In the genomic region with DNA sequence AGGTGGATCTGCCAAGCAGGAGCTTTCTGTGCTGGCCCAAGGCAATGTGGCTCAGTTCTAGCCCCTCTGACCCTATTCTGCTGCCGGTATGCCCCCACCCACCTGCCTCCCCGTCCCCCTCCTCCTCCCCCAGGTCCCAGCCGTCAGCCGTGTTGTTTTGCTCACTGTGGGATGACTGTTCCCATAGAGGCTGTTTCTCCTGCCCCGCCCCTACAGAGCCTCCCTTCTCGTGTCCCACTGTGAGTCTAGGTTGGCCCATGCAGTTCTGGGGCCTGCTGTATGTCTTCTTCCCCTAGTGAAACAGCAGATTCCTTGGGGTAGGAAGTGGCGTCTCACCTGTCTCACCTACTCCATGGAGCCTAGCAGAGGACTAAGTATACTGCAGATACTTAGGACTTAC, we compare ENCODE assay signal across 18 cellular contexts. TPM values are rescaled to one million over a fixed set of nuclear protein-coding genes. Genes with fewer than 3 reads are reported as not detected.
DNase-seq lines count a peak whose midpoint lies in the region; ATAC-seq, FAIRE-seq and TF ChIP-seq lines count a peak whose summit lies in the region.
"Had no signal": no experiment of that assay in that cellular context is flagged by ENCODE, and none has a peak within 500 bp of the region (broad histone marks: within the 10 kb centered on the region; RNA-seq: fewer than 3 reads in every experiment).

No MANE protein-coding gene starts in this region.

- TF ChIP-seq EP300 in H1 (IDR thresholded peaks at IDR 0.05; ENCODE audit: borderline replicate concordance in 1 of 2, low read depth in 2 of 2, low read length in 2 of 2), result no peak
- TF ChIP-seq EP300 in ovary (IDR thresholded peaks at IDR 0.05), result no peak

- H3K23ac ChIP-seq in H1 (ENCODE audit: insufficient read length), result no peak overlapping the region

- H3K9ac ChIP-seq in H1 (replicated peaks in 1 of 4; ENCODE audit: extremely low read depth in 1 of 4, low read depth in 3 of 4, low read length in 3 of 4), result no peak overlapping the region

- H3K4me2 ChIP-seq in H1 (ENCODE audit: insufficient read depth in 1 of 2, low read depth in 2 of 2, low read length in 2 of 2), result no peak overlapping the region

- TF ChIP-seq POLR2A in H1 (IDR thresholded peaks at IDR 0.05; ENCODE audit: control extremely low read depth in 1 of 2, low read depth in 2 of 2, low read length in 2 of 2) (no peak), ovary (IDR thresholded peaks at IDR 0.05) (no peak)

- no peak overlapping the region for H3K56ac ChIP-seq in H1 (replicated peaks; ENCODE audit: insufficient read length, low read depth, low read length)

- H4K8ac ChIP-seq in H1 (ENCODE audit: extremely low read depth, insufficient read depth, low read length), result no peak overlapping the region

- no peak for TF ChIP-seq RAD21 in H1 (IDR thresholded peaks at IDR 0.05 in 1 of 2, conservative IDR thresholded peaks at IDR 0.05 in 1 of 2; ENCODE audit: low read depth in 2 of 2, low read length in 2 of 2)

- CTCF ChIA-PET in H1 (lab: Charles Lee; ENCODE audit: partially characterized antibody), result interaction anchor here (0.8 to 1.1 kb wide), 3 partner anchors 14 to 135 kb away, joined by 3 read pairs; no protein-coding TSS in a partner anchor

- H3K4me1 ChIP-seq in H1 (replicated peaks in 1 of 4; ENCODE audit: control insufficient read depth in 3 of 4, insufficient read depth in 4 of 4, low read length in 3 of 4) (peaks cover 15 to 38% (median 23%) of the 10 kb centered on the region in 4 experiments), upper lobe of right lung (peaks cover 26% of the 10 kb centered on the region), aorta (ENCODE audit: control insufficient read depth in 1 of 2, insufficient read depth in 2 of 2, low read length in 2 of 2) (no peaks in the 10 kb centered on the region), ovary (ENCODE audit: insufficient read depth) (peaks cover 4% of the 10 kb centered on the region)

- no peak overlapping the region for H2BK5ac ChIP-seq in H1 (ENCODE audit: low read depth, low read length)

- ATAC-seq in upper lobe of right lung (no peak), aorta (ENCODE audit: low FRiP score) (no peak)

- DNase-seq in H1 (ENCODE audit: low read depth in 1 of 2, low spot score in 2 of 2) (no peak), posterior vena cava (ENCODE audit: low spot score) (peak; percentile 55), upper lobe of right lung (peak; percentile 15), aorta (no peak), ovary (no peak)
- DNase-seq in stimulated activated naive CD4-positive, alpha-beta T cell treated with Interleukin-2 at 50 U/mL for 16 hours (lab: John Stamatoyannopoulos, UW), result no peak
- DNase-seq: C1 segment of cervical spinal cord; Calu3; CD4-positive, alpha-beta memory T cell; COR-L47; DMS53; DMS79 treated with DMSO at 0.1 percent for 48 hours; GF-D8; GOT3; H7; HCEC 1CT had no signal

- H3K36me3 ChIP-seq in H1 (ENCODE audit: control insufficient read depth in 2 of 4, insufficient read depth in 4 of 4, low read length in 3 of 4) (no peaks in the 10 kb centered on the region), upper lobe of right lung (no peaks in the 10 kb centered on the region), aorta (ENCODE audit: control insufficient read depth in 1 of 2, insufficient read depth in 2 of 2, low read length in 1 of 2) (no peaks in the 10 kb centered on the region), ovary (no peaks in the 10 kb centered on the region)

- H2AFZ ChIP-seq in H1 (ENCODE audit: low read length), result no peak overlapping the region

- no peak for FAIRE-seq in H1 (lab: Jason Lieb, UNC)
- FAIRE-seq: GM12891, GM18507 had no signal

- POLR2A ChIA-PET in H1 (lab: Charles Lee; ENCODE audit: partially characterized antibody), result interaction anchor here (1.2 kb wide), 2 partner anchors 11 to 26 kb away, joined by 3 read pairs; no protein-coding TSS in a partner anchor

- H3K9me3 ChIP-seq in H1 (ENCODE audit: insufficient read depth in 2 of 2, low read depth in 1 of 2, low read length in 1 of 2) (no peaks in the 10 kb centered on the region), upper lobe of right lung (no peaks in the 10 kb centered on the region), aorta (ENCODE audit: control insufficient read depth, low read length) (no peaks in the 10 kb centered on the region), ovary (no peaks in the 10 kb centered on the region)

- H3K79me2 ChIP-seq in H1 (ENCODE audit: control insufficient read depth in 1 of 2, insufficient read depth in 2 of 2, low read length in 2 of 2), result peaks cover 0 to 77% of the 10 kb centered on the region in 2 experiments; a peak in 3 of 4 replicates

- no peak overlapping the region for H3K4ac ChIP-seq in H1 (replicated peaks; ENCODE audit: insufficient read length, low read depth, low read length)

- intact Hi-C loops in posterior vena cava (cut with DNase I) (no loop called here), upper lobe of right lung (cut with DNase I) (no loop called here), aorta (cut with DNase I) (no loop called here), ovary (cut with DNase I) (no loop called here)

- no peak overlapping the region for H4K5ac ChIP-seq in H1 (ENCODE audit: insufficient read length, low read depth, low read length)

- peaks cover 0 to 7% of the 10 kb centered on the region in 2 experiments for H4K20me1 ChIP-seq in H1 (replicated peaks in 1 of 2; ENCODE audit: control insufficient read depth in 1 of 2, insufficient read depth in 2 of 2, low read length in 2 of 2)

- no peak overlapping the region; the same call in 1 of the 2 replicates for H2BK12ac ChIP-seq in H1 (ENCODE audit: low read depth, low read length)

- H2BK20ac ChIP-seq in H1 (ENCODE audit: low read length), result 0 out of 2 replicates have a peak overlapping the region, but pooled peaks have one; percentile 29

- 72% methylated on average over 4 of the region's 7 CpGs; no CpG with 5 or more reads in 1 of the 2 experiments for WGBS in H1 (ENCODE audit: extremely low coverage in 1 of 2, insufficient coverage in 1 of 2, insufficient read length in 1 of 2, insufficient replicate concordance in 2 of 2, low coverage in 1 of 2, low lambda C conversion rate in 2 of 2, missing lambda C conversion rate in 1 of 2), 2 experiments
- WGBS in aorta, 2 donors, result 73 to 90% methylated on average over 7 of the region's 7 CpGs
- WGBS in ovary, 3 donors, result 79 to 83% (median 81%) methylated on average over 7 of the region's 7 CpGs

- no peak overlapping the region for H3K27ac ChIP-seq in H1 (ENCODE audit: low read depth, low read length)
- H3K27ac ChIP-seq in upper lobe of right lung, result no peak overlapping the region
- H3K27ac ChIP-seq in aorta (ENCODE audit: low read depth in 1 of 2, low read length in 2 of 2), result no peak overlapping the region
- no peak overlapping the region for H3K27ac ChIP-seq in ovary

- peaks cover 25% of the 10 kb centered on the region for H3K79me1 ChIP-seq in H1 (ENCODE audit: low read depth, low read length)

- H3K27me3 ChIP-seq in H1 (replicated peaks in 1 of 4; ENCODE audit: control insufficient read depth in 3 of 4, extremely low read depth in 1 of 4, insufficient read depth in 3 of 4, low read length in 3 of 4) (no peaks in the 10 kb centered on the region), upper lobe of right lung (no peaks in the 10 kb centered on the region), aorta (ENCODE audit: control insufficient read depth in 1 of 2, insufficient read depth in 2 of 2, low read length in 1 of 2) (no peaks in the 10 kb centered on the region), ovary (no peaks in the 10 kb centered on the region)

- no peak overlapping the region for H3K4me3 ChIP-seq in H1 (ENCODE audit: extremely low read depth in 1 of 4, insufficient read depth in 2 of 4, low read depth in 3 of 4, low read length in 4 of 4)
- no peak overlapping the region for H3K4me3 ChIP-seq in upper lobe of right lung
- no peak overlapping the region for H3K4me3 ChIP-seq in aorta (ENCODE audit: low read length in 2 of 2)
- no peak overlapping the region for H3K4me3 ChIP-seq in ovary

- no peak overlapping the region for H2AK5ac ChIP-seq in H1 (ENCODE audit: low read depth, low read length)

- peak overlapping the region; percentile 80 for H4K91ac ChIP-seq in H1 (replicated peaks; ENCODE audit: insufficient read length, low read length)

- H3K14ac ChIP-seq in H1 (ENCODE audit: insufficient read length), result no peak overlapping the region

- no peak overlapping the region; the same call in 1 of the 2 replicates for H3K18ac ChIP-seq in H1 (ENCODE audit: extremely low read depth, low read length)

- no peaks in the 10 kb centered on the region for H3K23me2 ChIP-seq in H1 (ENCODE audit: low read depth, low read length)

- no peak for TF ChIP-seq CTCF in H1 (IDR thresholded peaks at IDR 0.05; ENCODE audit: control extremely low read depth in 1 of 3, insufficient read depth in 1 of 3, low read depth in 1 of 3, low read length in 3 of 3)
- no peak for TF ChIP-seq CTCF in upper lobe of right lung (IDR thresholded peaks at IDR 0.05)
- no peak for TF ChIP-seq CTCF in ovary (IDR thresholded peaks at IDR 0.05)

- H2BK120ac ChIP-seq in H1 (replicated peaks; ENCODE audit: low read depth, low read length), result no peak overlapping the region

- no peak overlapping the region for H2BK15ac ChIP-seq in H1 (ENCODE audit: low read length)

TF ChIP-seq in H1, 55 proteins besides CTCF, POLR2A, EP300 and RAD21:
- TF ChIP-seq TCF12 (IDR thresholded peaks at IDR 0.05; ENCODE audit: low read depth, low read length), result no peak
- TF ChIP-seq CHD1 (IDR thresholded peaks at IDR 0.05; ENCODE audit: low read depth, low read length), result no peak
- TF ChIP-seq BRCA1 (IDR thresholded peaks at IDR 0.05; ENCODE audit: low read depth, low read length), result no peak
- no peak for TF ChIP-seq POU5F1 (IDR thresholded peaks at IDR 0.05; ENCODE audit: low read depth, low read length)

RNA-seq across cellular contexts. Expression of a gene that starts 48.8 kb away (rescaled TPM):
- total RNA-seq in H1 (2021; fragmentation: NEBNext Ultra II Directional; extraction: Animal tissue kit (Norgen Biotek cat#: 25700)), result 72.9 and 78.5 TPM in 2 replicates
- 28.8 and 30.7 TPM in 2 replicates for polyA plus RNA-seq in H1 (2011; rRNA removed)
- 14.9 TPM for polyA plus RNA-seq in H1 (2011; cell fraction: cytosol; rRNA removed)
- polyA plus RNA-seq in H1 (2011; cell fraction: nucleus; rRNA removed), result 83.2 TPM
- 31.1 to 42.5 TPM (median 35.7 TPM) in 4 replicates for polyA plus RNA-seq in H1 (2012, experiment 1 of 2)
- 4.6 TPM for polyA plus RNA-seq in H1 (2012, experiment 2 of 2)
- 30.6 TPM for polyA plus RNA-seq in H1 (2013, experiment 1 of 2)
- polyA plus RNA-seq in H1 (2013, experiment 2 of 2), result 28.1 TPM
- polyA minus RNA-seq in H1 (2011; rRNA and poly(A)+ RNA removed), result 35.6 and 46.4 TPM in 2 replicates
- polyA minus RNA-seq in H1 (2011; cell fraction: cytosol; rRNA and poly(A)+ RNA removed), result 49.0 TPM
- 68.1 TPM for polyA minus RNA-seq in H1 (2011; cell fraction: nucleus; rRNA and poly(A)+ RNA removed)
- total RNA-seq in posterior vena cava, result 10 to 100 TPM; 52.4 to 55.5 TPM
- total RNA-seq in upper lobe of right lung, result 377 TPM
- total RNA-seq in aorta, result 10 to 100 TPM; 45.7 to 68.1 TPM
- polyA plus RNA-seq in aorta, result 10 to 100 TPM in 1 of 2 donors, 1 to 10 TPM in 1; 3.1 to 11.4 TPM
- total RNA-seq in ovary, result 10 to 100 TPM; 14.8 to 72.7 (median 36.2) TPM
- 10 to 100 TPM in 1 of 2 donors, 1 to 10 TPM in 1; 6.6 to 25.3 TPM for polyA plus RNA-seq in ovary

Comparison
In these comparisons a context has a peak if more than half of its experiments do, and no peak if none do; other contexts are left out.
1. DNase-seq: peak in posterior vena cava (single experiment) and upper lobe of right lung (single experiment); none in H1 (0 of 2), aorta (0 of 2), stimulated activated naive CD4-positive, alpha-beta T cell treated with Interleukin-2 at 50 U/mL for 16 hours (single experiment) and ovary (0 of 5).